Comparison of ENCODE assay signal across 1 cellular context in the genomic region with DNA sequence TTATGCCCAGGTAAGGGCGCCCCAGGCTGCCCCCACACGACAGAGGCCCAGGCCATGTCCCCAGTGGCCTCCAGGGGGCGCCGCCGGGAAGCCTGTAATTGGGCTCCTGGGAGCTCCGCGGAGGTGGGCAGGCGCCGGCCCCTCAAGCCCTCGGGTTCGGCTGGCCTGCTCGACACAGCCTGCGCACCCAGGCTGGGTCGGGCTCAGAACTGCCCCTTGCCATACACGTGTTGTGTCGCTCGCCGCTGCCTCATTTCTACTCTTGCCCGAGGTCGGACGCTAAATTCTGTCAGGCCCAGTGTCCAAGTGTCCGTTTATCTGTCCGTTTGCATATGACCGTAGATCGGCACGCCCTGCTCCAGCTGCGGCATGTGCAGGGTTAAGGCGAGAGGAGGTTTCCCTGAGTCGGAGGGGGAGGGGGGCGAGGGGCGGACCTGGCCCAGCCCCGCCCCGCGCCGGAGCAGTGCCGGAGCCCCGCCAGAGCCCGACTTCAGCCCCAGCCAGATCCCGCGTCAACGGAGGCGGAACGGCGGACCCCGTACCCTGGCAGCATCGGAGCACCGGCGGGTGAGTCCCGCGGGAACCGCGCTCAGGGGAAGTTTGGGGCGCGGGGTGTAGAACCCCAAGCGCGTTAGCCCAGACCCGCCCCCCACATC.
TF ChIP-seq lines count a peak whose summit lies in the region.

Gene KLHDC8B (plus strand): TSS at position 480 of the 656 bp plus-strand sequence. CDS start 1,172 bp downstream, outside the sequence.

TF ChIP-seq in HEK293, 187 proteins besides CTCF, POLR2A, EP300 and RAD21 (continued from another document and continues in another):
- TF ChIP-seq ZNF248 (tag by site-specific recombination; IDR thresholded peaks at IDR 0.05): no peak
- no peak for TF ChIP-seq GFI1B (tag by site-specific recombination; IDR thresholded peaks at IDR 0.05)
- no peak for TF ChIP-seq ZNF114 (tag by site-specific recombination; IDR thresholded peaks at IDR 0.05)
- TF ChIP-seq ZNF501 (tag by site-specific recombination; IDR thresholded peaks at IDR 0.05): peak; percentile 92
- no peak for TF ChIP-seq MYNN (tag by site-specific recombination; IDR thresholded peaks at IDR 0.05; ENCODE audit: borderline replicate concordance)
- TF ChIP-seq OVOL3 (tag by site-specific recombination; IDR thresholded peaks at IDR 0.05): no peak
- TF ChIP-seq KLF1 (tag by site-specific recombination; IDR thresholded peaks at IDR 0.05): peak; percentile 81
- no peak for TF ChIP-seq ZNF791 (tag by site-specific recombination; IDR thresholded peaks at IDR 0.05)
- no peak for TF ChIP-seq ZNF37A (tag by site-specific recombination; IDR thresholded peaks at IDR 0.05)
- TF ChIP-seq BCL11B (tag by site-specific recombination; IDR thresholded peaks at IDR 0.05; ENCODE audit: low read depth): no peak
- TF ChIP-seq, protein P1, sequence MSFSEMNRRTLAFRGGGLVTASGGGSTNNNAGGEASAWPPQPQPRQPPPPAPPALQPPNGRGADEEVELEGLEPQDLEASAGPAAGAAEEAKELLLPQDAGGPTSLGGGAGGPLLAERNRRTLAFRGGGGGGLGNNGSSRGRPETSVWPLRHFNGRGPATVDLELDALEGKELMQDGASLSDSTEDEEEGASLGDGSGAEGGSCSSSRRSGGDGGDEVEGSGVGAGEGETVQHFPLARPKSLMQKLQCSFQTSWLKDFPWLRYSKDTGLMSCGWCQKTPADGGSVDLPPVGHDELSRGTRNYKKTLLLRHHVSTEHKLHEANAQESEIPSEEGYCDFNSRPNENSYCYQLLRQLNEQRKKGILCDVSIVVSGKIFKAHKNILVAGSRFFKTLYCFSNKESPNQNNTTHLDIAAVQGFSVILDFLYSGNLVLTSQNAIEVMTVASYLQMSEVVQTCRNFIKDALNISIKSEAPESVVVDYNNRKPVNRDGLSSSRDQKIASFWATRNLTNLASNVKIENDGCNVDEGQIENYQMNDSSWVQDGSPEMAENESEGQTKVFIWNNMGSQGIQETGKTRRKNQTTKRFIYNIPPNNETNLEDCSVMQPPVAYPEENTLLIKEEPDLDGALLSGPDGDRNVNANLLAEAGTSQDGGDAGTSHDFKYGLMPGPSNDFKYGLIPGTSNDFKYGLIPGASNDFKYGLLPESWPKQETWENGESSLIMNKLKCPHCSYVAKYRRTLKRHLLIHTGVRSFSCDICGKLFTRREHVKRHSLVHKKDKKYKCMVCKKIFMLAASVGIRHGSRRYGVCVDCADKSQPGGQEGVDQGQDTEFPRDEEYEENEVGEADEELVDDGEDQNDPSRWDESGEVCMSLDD (tag by site-specific recombination; IDR thresholded peaks at IDR 0.05): peak; percentile 83; the same call in 1 of the 2 replicates
- TF ChIP-seq ZNF629 (tag by site-specific recombination; IDR thresholded peaks at IDR 0.05): peak; percentile 55; the same call in 1 of the 2 replicates
- TF ChIP-seq, protein P2, sequence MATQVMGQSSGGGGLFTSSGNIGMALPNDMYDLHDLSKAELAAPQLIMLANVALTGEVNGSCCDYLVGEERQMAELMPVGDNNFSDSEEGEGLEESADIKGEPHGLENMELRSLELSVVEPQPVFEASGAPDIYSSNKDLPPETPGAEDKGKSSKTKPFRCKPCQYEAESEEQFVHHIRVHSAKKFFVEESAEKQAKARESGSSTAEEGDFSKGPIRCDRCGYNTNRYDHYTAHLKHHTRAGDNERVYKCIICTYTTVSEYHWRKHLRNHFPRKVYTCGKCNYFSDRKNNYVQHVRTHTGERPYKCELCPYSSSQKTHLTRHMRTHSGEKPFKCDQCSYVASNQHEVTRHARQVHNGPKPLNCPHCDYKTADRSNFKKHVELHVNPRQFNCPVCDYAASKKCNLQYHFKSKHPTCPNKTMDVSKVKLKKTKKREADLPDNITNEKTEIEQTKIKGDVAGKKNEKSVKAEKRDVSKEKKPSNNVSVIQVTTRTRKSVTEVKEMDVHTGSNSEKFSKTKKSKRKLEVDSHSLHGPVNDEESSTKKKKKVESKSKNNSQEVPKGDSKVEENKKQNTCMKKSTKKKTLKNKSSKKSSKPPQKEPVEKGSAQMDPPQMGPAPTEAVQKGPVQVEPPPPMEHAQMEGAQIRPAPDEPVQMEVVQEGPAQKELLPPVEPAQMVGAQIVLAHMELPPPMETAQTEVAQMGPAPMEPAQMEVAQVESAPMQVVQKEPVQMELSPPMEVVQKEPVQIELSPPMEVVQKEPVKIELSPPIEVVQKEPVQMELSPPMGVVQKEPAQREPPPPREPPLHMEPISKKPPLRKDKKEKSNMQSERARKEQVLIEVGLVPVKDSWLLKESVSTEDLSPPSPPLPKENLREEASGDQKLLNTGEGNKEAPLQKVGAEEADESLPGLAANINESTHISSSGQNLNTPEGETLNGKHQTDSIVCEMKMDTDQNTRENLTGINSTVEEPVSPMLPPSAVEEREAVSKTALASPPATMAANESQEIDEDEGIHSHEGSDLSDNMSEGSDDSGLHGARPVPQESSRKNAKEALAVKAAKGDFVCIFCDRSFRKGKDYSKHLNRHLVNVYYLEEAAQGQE (tag by site-specific recombination; IDR thresholded peaks at IDR 0.05): 0 out of 2 replicates have a peak, but pooled peaks have one; percentile 13
- TF ChIP-seq ZNF221 (tag by site-specific recombination; IDR thresholded peaks at IDR 0.05; ENCODE audit: borderline replicate concordance): no peak
- TF ChIP-seq, protein P3, sequence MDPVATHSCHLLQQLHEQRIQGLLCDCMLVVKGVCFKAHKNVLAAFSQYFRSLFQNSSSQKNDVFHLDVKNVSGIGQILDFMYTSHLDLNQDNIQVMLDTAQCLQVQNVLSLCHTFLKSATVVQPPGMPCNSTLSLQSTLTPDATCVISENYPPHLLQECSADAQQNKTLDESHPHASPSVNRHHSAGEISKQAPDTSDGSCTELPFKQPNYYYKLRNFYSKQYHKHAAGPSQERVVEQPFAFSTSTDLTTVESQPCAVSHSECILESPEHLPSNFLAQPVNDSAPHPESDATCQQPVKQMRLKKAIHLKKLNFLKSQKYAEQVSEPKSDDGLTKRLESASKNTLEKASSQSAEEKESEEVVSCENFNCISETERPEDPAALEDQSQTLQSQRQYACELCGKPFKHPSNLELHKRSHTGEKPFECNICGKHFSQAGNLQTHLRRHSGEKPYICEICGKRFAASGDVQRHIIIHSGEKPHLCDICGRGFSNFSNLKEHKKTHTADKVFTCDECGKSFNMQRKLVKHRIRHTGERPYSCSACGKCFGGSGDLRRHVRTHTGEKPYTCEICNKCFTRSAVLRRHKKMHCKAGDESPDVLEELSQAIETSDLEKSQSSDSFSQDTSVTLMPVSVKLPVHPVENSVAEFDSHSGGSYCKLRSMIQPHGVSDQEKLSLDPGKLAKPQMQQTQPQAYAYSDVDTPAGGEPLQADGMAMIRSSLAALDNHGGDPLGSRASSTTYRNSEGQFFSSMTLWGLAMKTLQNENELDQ (tag by site-specific recombination; IDR thresholded peaks at IDR 0.05; ENCODE audit: low read depth): no peak
- no peak for TF ChIP-seq ZNF549 (tag by site-specific recombination; IDR thresholded peaks at IDR 0.05)
- TF ChIP-seq ZNF350 (tag by site-specific recombination; IDR thresholded peaks at IDR 0.05): no peak
- no peak for TF ChIP-seq ZNF174 (tag by site-specific recombination; IDR thresholded peaks at IDR 0.05)
- 0 out of 2 replicates have a peak, but pooled peaks have one; percentile 15 for TF ChIP-seq BCL11A (tag by site-specific recombination; IDR thresholded peaks at IDR 0.05; ENCODE audit: low read depth)
- TF ChIP-seq ZNF266 (tag by site-specific recombination; IDR thresholded peaks at IDR 0.05; ENCODE audit: low read depth): no peak
- no peak for TF ChIP-seq IKZF3 (tag by site-specific recombination; IDR thresholded peaks at IDR 0.05)
- no peak for TF ChIP-seq ZNF488 (tag by site-specific recombination; IDR thresholded peaks at IDR 0.05)
- TF ChIP-seq, protein P4, sequence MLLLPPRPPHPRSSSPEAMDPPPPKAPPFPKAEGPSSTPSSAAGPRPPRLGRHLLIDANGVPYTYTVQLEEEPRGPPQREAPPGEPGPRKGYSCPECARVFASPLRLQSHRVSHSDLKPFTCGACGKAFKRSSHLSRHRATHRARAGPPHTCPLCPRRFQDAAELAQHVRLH (tag by site-specific recombination; IDR thresholded peaks at IDR 0.05): no peak
- no peak for TF ChIP-seq ZNF747 (tag by site-specific recombination; IDR thresholded peaks at IDR 0.05)
- TF ChIP-seq ZNF639 (tag by site-specific recombination; IDR thresholded peaks at IDR 0.05): peak; percentile 23; the same call in 1 of the 2 replicates
- no peak for TF ChIP-seq ZNF670 (tag by site-specific recombination; IDR thresholded peaks at IDR 0.05; ENCODE audit: low read depth)
- no peak for TF ChIP-seq HOXD13 (CRISPR knock-in tag; IDR thresholded peaks at IDR 0.05; ENCODE audit: borderline replicate concordance)
- TF ChIP-seq ZNF423 (tag by site-specific recombination; IDR thresholded peaks at IDR 0.05): peak; percentile 49; the same call in 1 of the 2 replicates
- TF ChIP-seq, protein P5, sequence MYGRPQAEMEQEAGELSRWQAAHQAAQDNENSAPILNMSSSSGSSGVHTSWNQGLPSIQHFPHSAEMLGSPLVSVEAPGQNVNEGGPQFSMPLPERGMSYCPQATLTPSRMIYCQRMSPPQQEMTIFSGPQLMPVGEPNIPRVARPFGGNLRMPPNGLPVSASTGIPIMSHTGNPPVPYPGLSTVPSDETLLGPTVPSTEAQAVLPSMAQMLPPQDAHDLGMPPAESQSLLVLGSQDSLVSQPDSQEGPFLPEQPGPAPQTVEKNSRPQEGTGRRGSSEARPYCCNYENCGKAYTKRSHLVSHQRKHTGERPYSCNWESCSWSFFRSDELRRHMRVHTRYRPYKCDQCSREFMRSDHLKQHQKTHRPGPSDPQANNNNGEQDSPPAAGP (tag by site-specific recombination; IDR thresholded peaks at IDR 0.05): no peak; the same call in 1 of the 2 replicates
- TF ChIP-seq ZNF391 (tag by site-specific recombination; IDR thresholded peaks at IDR 0.05; ENCODE audit: borderline replicate concordance, low read depth): 0 out of 2 replicates have a peak, but pooled peaks have one; percentile 20
- TF ChIP-seq TRIM28 (IDR thresholded peaks at IDR 0.05; ENCODE audit: borderline replicate concordance, low read length): 0 out of 2 replicates have a peak, but pooled peaks have one; percentile 12
- TF ChIP-seq ZNF140 (tag by site-specific recombination; IDR thresholded peaks at IDR 0.05): no peak
- TF ChIP-seq SP3 (tag by site-specific recombination; IDR thresholded peaks at IDR 0.05): peak; percentile 88
- TF ChIP-seq, protein P6, sequence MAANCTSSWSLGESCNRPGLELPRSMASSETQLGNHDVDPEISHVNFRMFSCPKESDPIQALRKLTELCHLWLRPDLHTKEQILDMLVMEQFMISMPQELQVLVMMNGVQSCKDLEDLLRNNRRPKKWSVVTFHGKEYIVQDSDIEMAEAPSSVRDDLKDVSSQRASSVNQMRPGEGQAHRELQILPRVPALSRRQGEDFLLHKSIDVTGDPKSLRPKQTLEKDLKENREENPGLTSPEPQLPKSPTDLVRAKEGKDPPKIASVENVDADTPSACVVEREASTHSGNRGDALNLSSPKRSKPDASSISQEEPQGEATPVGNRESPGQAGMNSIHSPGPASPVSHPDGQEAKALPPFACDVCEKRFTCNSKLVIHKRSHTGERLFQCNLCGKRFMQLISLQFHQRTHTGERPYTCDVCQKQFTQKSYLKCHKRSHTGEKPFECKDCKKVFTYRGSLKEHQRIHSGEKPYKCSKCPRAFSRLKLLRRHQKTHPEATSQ (tag by site-specific recombination; IDR thresholded peaks at IDR 0.05): peak; percentile 75; the same call in 1 of the 2 replicates
- no peak; the same call in 1 of the 2 replicates for TF ChIP-seq ZNF341 (tag by site-specific recombination; IDR thresholded peaks at IDR 0.05; ENCODE audit: low read depth)
- TF ChIP-seq ZBTB20 (tag by site-specific recombination; IDR thresholded peaks at IDR 0.05): peak; percentile 71; the same call in 1 of the 2 replicates
- no peak for TF ChIP-seq ZNF830 (tag by site-specific recombination; IDR thresholded peaks at IDR 0.05; ENCODE audit: low read depth)
- no peak for TF ChIP-seq ZNF768 (tag by site-specific recombination; IDR thresholded peaks at IDR 0.05)
- no peak for TF ChIP-seq ZNF555 (tag by site-specific recombination; conservative IDR thresholded peaks at IDR 0.05)
- TF ChIP-seq KLF16 (tag by site-specific recombination; IDR thresholded peaks at IDR 0.05): peak; percentile 66; the same call in 1 of the 2 replicates
- TF ChIP-seq ZNF146 (tag by site-specific recombination; IDR thresholded peaks at IDR 0.05): no peak
- TF ChIP-seq FEZF1 (tag by site-specific recombination; IDR thresholded peaks at IDR 0.05): no peak
- no peak for TF ChIP-seq ZNF223 (tag by site-specific recombination; IDR thresholded peaks at IDR 0.05)
- TF ChIP-seq OSR2 (tag by site-specific recombination; IDR thresholded peaks at IDR 0.05): no peak
- no peak for TF ChIP-seq ZIC2 (tag by site-specific recombination; IDR thresholded peaks at IDR 0.05)
- TF ChIP-seq ZNF654 (tag by site-specific recombination; IDR thresholded peaks at IDR 0.05; ENCODE audit: low read depth): no peak
- TF ChIP-seq, protein P7, sequence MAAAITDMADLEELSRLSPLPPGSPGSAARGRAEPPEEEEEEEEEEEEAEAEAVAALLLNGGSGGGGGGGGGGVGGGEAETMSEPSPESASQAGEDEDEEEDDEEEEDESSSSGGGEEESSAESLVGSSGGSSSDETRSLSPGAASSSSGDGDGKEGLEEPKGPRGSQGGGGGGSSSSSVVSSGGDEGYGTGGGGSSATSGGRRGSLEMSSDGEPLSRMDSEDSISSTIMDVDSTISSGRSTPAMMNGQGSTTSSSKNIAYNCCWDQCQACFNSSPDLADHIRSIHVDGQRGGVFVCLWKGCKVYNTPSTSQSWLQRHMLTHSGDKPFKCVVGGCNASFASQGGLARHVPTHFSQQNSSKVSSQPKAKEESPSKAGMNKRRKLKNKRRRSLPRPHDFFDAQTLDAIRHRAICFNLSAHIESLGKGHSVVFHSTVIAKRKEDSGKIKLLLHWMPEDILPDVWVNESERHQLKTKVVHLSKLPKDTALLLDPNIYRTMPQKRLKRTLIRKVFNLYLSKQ (tag by site-specific recombination; IDR thresholded peaks at IDR 0.05; ENCODE audit: borderline replicate concordance): no peak
